In genomic region chr16:53201900-53202299, GRCh38 we compare ENCODE assay signal across 38 cellular contexts.
"Had no signal": no experiment of that assay in that cellular context is flagged by ENCODE, and none has a peak within 500 bp of the region (broad histone marks: within the 10 kb centered on the region; RNA-seq: fewer than 3 reads in every experiment).

No MANE protein-coding gene starts in this region.

- H3K4me1 ChIP-seq: adrenal gland, breast epithelium had no signal

- H3K27ac Mint-ChIP-seq: activated B cell treated with CpG ODN at 0.5 μM for 24 hours; activated CD4-positive, alpha-beta memory T cell treated with anti-CD3 and anti-CD28 coated beads for 36 hours; activated CD4-positive, alpha-beta T cell treated with anti-CD3 and anti-CD28 coated beads, Interleukin-2, amount 10 ng/mL, durations not matched to agents 24 days and 14 days; activated CD8-positive, alpha-beta T cell treated with anti-CD3 and anti-CD28 coated beads for 36 hours; activated naive CD8-positive, alpha-beta T cell treated with anti-CD3 and anti-CD28 coated beads for 36 hours; activated T-cell treated with anti-CD3 and anti-CD28 coated beads, Interleukin-2, amount 50 U/mL, for 72 hours; activated T-helper 1 cell treated with anti-CD3 and anti-CD28 coated beads, Interleukin-12 subunit alpha, Interleukin-12 subunit beta, Interleukin-2, Interleukin-4 antibody, amounts not matched to agents 30 ng/mL and 10 ng/mL and 1 ng/mL, durations not matched to agents 14 hours and 24 hours and 36 hours; activated T-helper 17 cell treated with anti-CD3 and anti-CD28 coated beads, Interleukin-2, amount 50 U/mL, for 72 hours; T-helper 1 cell treated with Interleukin-12 subunit alpha and Interleukin-12 subunit beta and Interleukin-4 antibody, amounts not matched to agents 30 μg/mL and 1 μg/mL, for 36 hours; T-helper 2 cell treated with Interferon-gamma antibody and Interleukin-4, amounts not matched to agents 5 μg/mL and 100 μg/mL, for 36 hours had no signal

- H3K9me3 Mint-ChIP-seq: activated B cell treated with CpG ODN at 0.5 μM for 24 hours; activated CD4-positive, alpha-beta memory T cell treated with anti-CD3 and anti-CD28 coated beads for 36 hours; activated CD4-positive, alpha-beta T cell treated with anti-CD3 and anti-CD28 coated beads, Interleukin-2, amount 10 ng/mL, durations not matched to agents 24 days and 14 days; activated CD8-positive, alpha-beta T cell treated with anti-CD3 and anti-CD28 coated beads for 36 hours; activated naive CD4-positive, alpha-beta T cell treated with anti-CD3 and anti-CD28 coated beads for 36 hours; activated naive CD4-positive, alpha-beta T cell treated with anti-CD3 and anti-CD28 coated beads, Interleukin-2, amount 50 U/mL, for 72 hours; activated naive CD8-positive, alpha-beta T cell treated with anti-CD3 and anti-CD28 coated beads for 36 hours; activated T-cell treated with anti-CD3 and anti-CD28 coated beads, Interleukin-2, amount 50 U/mL, for 4 hours; activated T-helper 1 cell treated with anti-CD3 and anti-CD28 coated beads, Interleukin-12 subunit alpha, Interleukin-12 subunit beta, Interleukin-2, Interleukin-4 antibody, amounts not matched to agents 30 ng/mL and 10 ng/mL and 1 ng/mL, durations not matched to agents 14 hours and 24 hours and 36 hours; activated T-helper 17 cell treated with anti-CD3 and anti-CD28 coated beads, Interleukin-2, amount 50 U/mL, for 72 hours had no signal

- H3K36me3 Mint-ChIP-seq: activated CD4-positive, alpha-beta memory T cell treated with anti-CD3 and anti-CD28 coated beads for 36 hours; activated naive CD4-positive, alpha-beta T cell treated with anti-CD3 and anti-CD28 coated beads, Interleukin-2, amount 50 U/mL, for 72 hours had no signal

- H3K4me3 Mint-ChIP-seq: activated B cell treated with CpG ODN at 0.5 μM for 24 hours; activated CD4-positive, alpha-beta memory T cell treated with anti-CD3 and anti-CD28 coated beads for 36 hours; activated CD4-positive, alpha-beta T cell treated with anti-CD3 and anti-CD28 coated beads, Interleukin-2, amount 10 ng/mL, durations not matched to agents 24 days and 14 days; activated CD8-positive, alpha-beta T cell treated with anti-CD3 and anti-CD28 coated beads for 36 hours; activated naive CD4-positive, alpha-beta T cell treated with anti-CD3 and anti-CD28 coated beads for 36 hours; activated naive CD8-positive, alpha-beta T cell treated with anti-CD3 and anti-CD28 coated beads for 36 hours; activated T-cell treated with anti-CD3 and anti-CD28 coated beads, Interleukin-2, amount 50 U/mL, for 4 hours; activated T-cell treated with anti-CD3 and anti-CD28 coated beads, Interleukin-2, amount 50 U/mL, for 72 hours; activated T-helper 1 cell treated with anti-CD3 and anti-CD28 coated beads, Interleukin-12 subunit alpha, Interleukin-12 subunit beta, Interleukin-2, Interleukin-4 antibody, amounts not matched to agents 30 ng/mL and 10 ng/mL and 1 ng/mL, durations not matched to agents 14 hours and 24 hours and 36 hours; activated T-helper 17 cell treated with anti-CD3 and anti-CD28 coated beads, Interleukin-2, amount 50 U/mL, for 72 hours; T-helper 1 cell treated with Interleukin-12 subunit alpha and Interleukin-12 subunit beta and Interleukin-4 antibody, amounts not matched to agents 30 μg/mL and 1 μg/mL, for 36 hours; T-helper 2 cell treated with Interferon-gamma antibody and Interleukin-4, amounts not matched to agents 5 μg/mL and 100 μg/mL, for 36 hours had no signal

- FAIRE-seq: astrocyte, TTC549 had no signal

- H3K4me3 ChIP-seq: adrenal gland, body of pancreas, breast epithelium had no signal

- ATAC-seq: activated CD8-positive, alpha-beta T cell treated with anti-CD3 and anti-CD28 coated beads for 36 hours; activated naive CD4-positive, alpha-beta T cell treated with anti-CD3 and anti-CD28 coated beads, Interleukin-2, amount 50 U/mL, for 72 hours; activated T-cell treated with anti-CD3 and anti-CD28 coated beads, Interleukin-2, amount 50 U/mL, for 4 hours; activated T-cell treated with anti-CD3 and anti-CD28 coated beads, Interleukin-2, amount 50 U/mL, for 72 hours; activated T-helper 17 cell treated with anti-CD3 and anti-CD28 coated beads, Interleukin-2, amount 50 U/mL, for 72 hours; body of pancreas had no signal

- H3K36me3 ChIP-seq: adrenal gland, brain microvascular endothelial cell, breast epithelium had no signal

- H3K9me3 ChIP-seq: adrenal gland, body of pancreas, breast epithelium had no signal

- H3K4me1 Mint-ChIP-seq: activated CD4-positive, alpha-beta T cell treated with anti-CD3 and anti-CD28 coated beads, Interleukin-2, amount 10 ng/mL, durations not matched to agents 24 days and 14 days had no signal

- H3K27me3 ChIP-seq: adrenal gland, body of pancreas, brain microvascular endothelial cell, breast epithelium had no signal

- H3K27ac ChIP-seq: adrenal gland, body of pancreas, brain microvascular endothelial cell, breast epithelium, VCaP had no signal

- H3K27me3 Mint-ChIP-seq: activated B cell treated with CpG ODN at 0.5 μM for 24 hours; activated CD4-positive, alpha-beta memory T cell treated with anti-CD3 and anti-CD28 coated beads for 36 hours; activated CD4-positive, alpha-beta T cell treated with anti-CD3 and anti-CD28 coated beads, Interleukin-2, amount 10 ng/mL, durations not matched to agents 24 days and 14 days; activated CD8-positive, alpha-beta T cell treated with anti-CD3 and anti-CD28 coated beads for 36 hours; activated naive CD8-positive, alpha-beta T cell treated with anti-CD3 and anti-CD28 coated beads for 36 hours; activated T-helper 17 cell treated with anti-CD3 and anti-CD28 coated beads, Interleukin-2, amount 50 U/mL, for 72 hours had no signal

- DNase-seq: activated B cell treated with CpG ODN at 0.5 μM for 24 hours; activated CD4-positive, alpha-beta memory T cell treated with anti-CD3 and anti-CD28 coated beads for 36 hours; activated CD4-positive, alpha-beta T cell treated with anti-CD3 and anti-CD28 coated beads for 4 hours; activated CD4-positive, alpha-beta T cell treated with anti-CD3 and anti-CD28 coated beads, Interleukin-2, amount 10 ng/mL, durations not matched to agents 24 days and 14 days; activated CD4-positive, alpha-beta T cell treated with anti-CD3 and anti-CD28 coated beads, Interleukin-2, amount 50 U/mL, for 1 hour; activated CD4-positive, alpha-beta T cell treated with anti-CD3 and anti-CD28 coated beads, Interleukin-2, amount 50 U/mL, for 4 hours; activated CD4-positive, CD25-positive, alpha-beta regulatory T cell treated with anti-CD3 and anti-CD28 coated beads, Interleukin-2, amount 50 U/mL, for 72 hours; activated CD8-positive, alpha-beta memory T cell treated with anti-CD3 and anti-CD28 coated beads, Interleukin-2, amount 50 U/mL, for 4 hours; activated CD8-positive, alpha-beta T cell treated with anti-CD3 and anti-CD28 coated beads for 36 hours; activated effector memory CD4-positive, alpha-beta T cell treated with anti-CD3 and anti-CD28 coated beads, Interleukin-2, amount 50 U/mL, for 16 hours; activated gamma-delta T cell treated with Interleukin-2 at 50 U/mL for 16 hours; activated naive CD4-positive, alpha-beta T cell; activated naive CD4-positive, alpha-beta T cell treated with anti-CD3 and anti-CD28 coated beads for 36 hours; activated naive CD4-positive, alpha-beta T cell treated with anti-CD3 and anti-CD28 coated beads, Interleukin-2, amount 50 U/mL, for 16 hours; activated naive CD8-positive, alpha-beta T cell treated with anti-CD3 and anti-CD28 coated beads for 36 hours; activated T-cell treated with anti-CD3 and anti-CD28 coated beads for 4 hours; activated T-cell treated with anti-CD3 and anti-CD28 coated beads, Interleukin-2, amount 50 U/mL, for 1 hour; activated T-cell treated with anti-CD3 and anti-CD28 coated beads, Interleukin-2, amount 50 U/mL, for 4 hours; activated T-cell treated with anti-CD3 and anti-CD28 coated beads, Interleukin-2, amount 50 U/mL, for 72 hours; adrenal gland; amniotic stem cell; aorta; body of pancreas; brain microvascular endothelial cell; central memory CD4-positive, alpha-beta T cell; SW 1271; T-helper 1 cell; T-helper 2 cell; T-helper 9 cell had no signal
